ENCODE assay signal across 8 cellular contexts in the genomic region with DNA sequence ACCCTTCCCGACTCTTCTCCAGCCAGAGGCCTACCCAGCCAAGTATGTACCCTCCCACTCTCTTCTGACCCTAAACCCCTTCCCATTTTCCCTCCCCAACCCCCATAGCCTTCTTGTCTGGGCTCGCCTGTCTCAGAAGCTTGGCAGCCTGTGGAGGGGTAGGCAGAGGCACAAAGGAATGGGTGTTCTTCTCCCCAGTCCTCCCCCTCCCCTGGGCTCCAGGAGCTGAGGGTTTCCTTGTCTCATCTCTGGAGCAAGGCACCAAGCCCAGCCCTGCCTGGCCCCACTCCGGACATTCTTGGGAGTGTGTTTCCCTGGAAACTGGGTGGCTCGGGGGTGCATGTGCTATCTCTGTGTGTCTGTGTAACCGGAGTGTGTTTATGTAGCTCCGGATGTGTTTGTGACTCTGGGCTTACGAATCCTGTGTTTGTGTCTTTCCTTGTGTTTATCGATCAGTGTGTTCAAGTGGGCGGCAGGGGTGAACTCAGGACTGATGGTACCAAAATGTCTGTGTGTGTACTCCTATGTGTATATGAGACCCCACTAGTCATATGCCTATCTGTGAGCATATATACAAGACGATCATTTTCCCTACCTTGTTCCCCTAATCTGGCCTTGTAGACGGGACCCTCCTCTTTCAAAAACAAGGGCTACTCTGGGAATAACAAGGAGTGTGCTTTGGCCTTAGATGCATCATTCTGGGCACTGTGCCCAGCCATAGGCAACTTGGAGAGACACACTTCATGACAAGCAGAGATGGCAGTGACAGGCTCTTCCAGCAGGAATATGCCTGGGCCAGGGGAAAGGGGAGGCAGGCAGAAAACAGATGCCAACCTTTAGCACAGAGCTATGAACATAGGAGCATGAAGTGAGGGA. TPM values are rescaled to one million over a fixed set of nuclear protein-coding genes. Genes with fewer than 3 reads are reported as not detected.
DNase-seq lines count a peak whose midpoint lies in the region; TF ChIP-seq lines count a peak whose summit lies in the region.

No MANE protein-coding gene starts in this region.

- no peaks in the 10 kb centered on the region for H3K9me3 ChIP-seq in left ventricle myocardium inferior (replicated peaks)

- no peak for TF ChIP-seq POLR2A in erythroblast (IDR thresholded peaks at IDR 0.05; ENCODE audit: low read length)

- peak; percentile 40 for DNase-seq in ELF-1 (ENCODE audit: low read depth, low spot score)
- peak; percentile 79 for DNase-seq in left ventricle myocardium inferior
- DNase-seq in GOT3 (lab: John Stamatoyannopoulos, UW): no peak
- no peak for DNase-seq in erythroblast (lab: John Stamatoyannopoulos, UW)
- DNase-seq in NCI-H82 treated with DMSO at 0.1 percent for 48 hours (lab: John Stamatoyannopoulos, UW; ENCODE audit: unreplicated experiment): no peak
- DNase-seq in NCI-H510A (lab: John Stamatoyannopoulos, UW): no peak

- no peak overlapping the region for H3K9ac ChIP-seq in rectal smooth muscle tissue (ENCODE audit: low read length)

- H3K27ac ChIP-seq in angular gyrus (ENCODE audit: low read depth, low read length): peak overlapping the region; percentile 91
- H3K27ac ChIP-seq in left ventricle myocardium inferior (replicated peaks): peak overlapping the region; percentile 91
- H3K27ac ChIP-seq in rectal smooth muscle tissue (ENCODE audit: low read depth, low read length): peak overlapping the region; percentile 48

- peaks cover 48% of the 10 kb centered on the region for H3K36me3 ChIP-seq in left ventricle myocardium inferior
- H3K36me3 ChIP-seq in rectal smooth muscle tissue (ENCODE audit: control insufficient read depth, insufficient read depth, low read length): peaks cover 9% of the 10 kb centered on the region

- H3K4me3 ChIP-seq in left ventricle myocardium inferior (peak overlapping the region; percentile 72), rectal smooth muscle tissue (ENCODE audit: low read length) (peak overlapping the region; percentile 6)

- H3K4me1 ChIP-seq in left ventricle myocardium inferior (peaks cover 99% of the 10 kb centered on the region), rectal smooth muscle tissue (ENCODE audit: control insufficient read depth, insufficient read depth, low read length) (peaks cover 41% of the 10 kb centered on the region)

- no peak for TF ChIP-seq CTCF in left ventricle myocardium inferior (IDR thresholded peaks at IDR 0.05; ENCODE audit: borderline replicate concordance)

- intact Hi-C loops in left ventricle myocardium inferior (cut with micrococcal nuclease): no loop called here

- H3K27me3 ChIP-seq in left ventricle myocardium inferior (ENCODE audit: low read depth) (no peaks in the 10 kb centered on the region), rectal smooth muscle tissue (ENCODE audit: control insufficient read depth, insufficient read depth, low read length) (no peaks in the 10 kb centered on the region)

RNA-seq across cellular contexts. Expression of gene PHLDB1, which starts 10.9 kb away (rescaled TPM):
- 102 TPM for total RNA-seq in left ventricle myocardium inferior

RNA-seq across cellular contexts. Expression of gene ARCN1, which starts 46.1 kb away (rescaled TPM):
- total RNA-seq in left ventricle myocardium inferior: 99.4 TPM

RNA-seq across cellular contexts. Expression of gene IFT46, which starts 52.6 kb away (rescaled TPM):
- total RNA-seq in left ventricle myocardium inferior: 26.0 TPM

Comparison
In these comparisons a context has a peak if more than half of its experiments do, and no peak if none do; other contexts are left out.
1. DNase-seq: peak in ELF-1 (single experiment) and left ventricle myocardium inferior (single experiment); none in GOT3 (single experiment), erythroblast (0 of 2), NCI-H82 treated with DMSO at 0.1 percent for 48 hours (single experiment) and NCI-H510A (single experiment).
2. Peak in every context shown above with its lines, with median percentiles within 50 percentile points of each other: H3K27ac ChIP-seq.